Comparison of ENCODE assay signal across 23 cellular contexts in genomic region chr11:97325693-97326092, GRCh38.
DNase-seq lines count a peak whose midpoint lies in the region; ATAC-seq and TF ChIP-seq lines count a peak whose summit lies in the region.
"Had no signal": no experiment of that assay in that cellular context is flagged by ENCODE, and none has a peak within 500 bp of the region (broad histone marks: within the 10 kb centered on the region; RNA-seq: fewer than 3 reads in every experiment).

No MANE protein-coding gene starts in this region.

- H3K36me3 Mint-ChIP-seq in WTC11, result peaks cover 7% of the 10 kb centered on the region; the same call in 1 of the 2 replicates

- H3K4me1 Mint-ChIP-seq in stimulated activated naive CD8-positive, alpha-beta T cell treated with anti-CD3 and anti-CD28 coated beads, Interleukin-15, amount 100 ng/mL, for 72 hours, result no peaks in the 10 kb centered on the region
- no peaks in the 10 kb centered on the region for H3K4me1 Mint-ChIP-seq in WTC11

- H3K4me1 ChIP-seq in colonic mucosa, result no peaks in the 10 kb centered on the region

- intact Hi-C loops in colonic mucosa (cut with DNase I), result no loop called here

- no peaks in the 10 kb centered on the region for H3K27me3 ChIP-seq in colonic mucosa

- no peak overlapping the region for H3K27ac ChIP-seq in colonic mucosa
- H3K27ac ChIP-seq: 22Rv1, HL-60 had no signal

- POLR2A ChIA-PET in WTC11 (lab: Charles Lee), result no interaction called here

- H3K9me3 ChIP-seq in colonic mucosa, result no peaks in the 10 kb centered on the region

- CTCF ChIA-PET in WTC11 (lab: Charles Lee), result interaction anchor here (2.5 kb wide), 1 partner anchor 57 kb away, joined by 8 read pairs; no protein-coding TSS in a partner anchor

- H3K9me3 Mint-ChIP-seq in stimulated activated naive CD8-positive, alpha-beta T cell treated with anti-CD3 and anti-CD28 coated beads, Interleukin-15, amount 100 ng/mL, for 72 hours, result peaks cover 12 to 38% of the 10 kb centered on the region in 2 donors
- peaks cover 47% of the 10 kb centered on the region for H3K9me3 Mint-ChIP-seq in WTC11

- no peaks in the 10 kb centered on the region for H3K36me3 ChIP-seq in colonic mucosa

- DNase-seq in stimulated activated naive CD8-positive, alpha-beta T cell treated with anti-CD3 and anti-CD28 coated beads, Interleukin-15, amount 100 ng/mL, for 72 hours, result no peak
- no peak for DNase-seq in stimulated activated naive CD8-positive, alpha-beta T cell treated with anti-CD3 and anti-CD28 coated beads, Interleukin-15, Interleukin-2, amounts not matched to agents 100 U/mL and 50 U/mL, for 24 hours
- DNase-seq in WTC11 (ENCODE audit: low spot score), result peak; percentile 18
- DNase-seq in iPS-NIHi11 (ENCODE audit: low spot score), result peak; percentile 14
- no peak for DNase-seq in activated CD4-positive, CD25-positive, alpha-beta regulatory T cell (lab: John Stamatoyannopoulos, UW)
- no peak for DNase-seq in A172 (ENCODE audit: low spot score)
- DNase-seq in colonic mucosa, result no peak
- no peak for DNase-seq in stimulated activated CD4-positive, alpha-beta T cell treated with anti-CD3 and anti-CD28 coated beads, Interleukin-4, amount 100 ng/mL, for 1 hour
- DNase-seq: ACHN, Calu3, DND-41, GOT3, NCI-H1048, NCI-H1417, NCI-H1694, NCI-H2029 treated with DMSO at 0.1 percent for 48 hours, NCI-H2227 treated with DMSO at 0.1 percent for 48 hours, NCI-H526 treated with DMSO at 0.1 percent for 48 hours, RPMI8226, SHP77 had no signal

- no peaks in the 10 kb centered on the region for H3K27me3 Mint-ChIP-seq in stimulated activated naive CD8-positive, alpha-beta T cell treated with anti-CD3 and anti-CD28 coated beads, Interleukin-15, amount 100 ng/mL, for 72 hours
- H3K27me3 Mint-ChIP-seq in WTC11 (ENCODE audit: low read depth), result no peaks in the 10 kb centered on the region; the same call in 1 of the 2 replicates

- H3K9ac ChIP-seq in colonic mucosa (ENCODE audit: low read depth in 2 of 2, low read length in 2 of 2), result no peak overlapping the region

- no peak overlapping the region for H3K27ac Mint-ChIP-seq in stimulated activated naive CD8-positive, alpha-beta T cell treated with anti-CD3 and anti-CD28 coated beads, Interleukin-15, amount 100 ng/mL, for 72 hours
- H3K27ac Mint-ChIP-seq in WTC11, result no peak overlapping the region

- H3K4me3 Mint-ChIP-seq in stimulated activated naive CD8-positive, alpha-beta T cell treated with anti-CD3 and anti-CD28 coated beads, Interleukin-15, amount 100 ng/mL, for 72 hours, result no peak overlapping the region
- H3K4me3 Mint-ChIP-seq in WTC11, result no peak overlapping the region

- no peak overlapping the region for H3K4me3 ChIP-seq in colonic mucosa

- TF ChIP-seq CTCF in WTC11 (IDR thresholded peaks at IDR 0.05), result peak; percentile 46
- TF ChIP-seq CTCF in colonic mucosa (IDR thresholded peaks at IDR 0.05), result no peak

- ATAC-seq in stimulated activated naive CD8-positive, alpha-beta T cell treated with anti-CD3 and anti-CD28 coated beads, Interleukin-15, amount 100 ng/mL, for 72 hours, result peak; percentile 18
- ATAC-seq in stimulated activated naive CD8-positive, alpha-beta T cell treated with anti-CD3 and anti-CD28 coated beads, Interleukin-15, Interleukin-2, amounts not matched to agents 100 U/mL and 50 U/mL, for 24 hours, result no peak
- ATAC-seq in WTC11, result peak; percentile 80
- ATAC-seq: HCT116 had no signal

TF ChIP-seq in WTC11, 78 proteins besides CTCF, POLR2A, EP300 and RAD21:
- TF ChIP-seq ZBTB43 (CRISPR knock-in tag; IDR thresholded peaks at IDR 0.05) (no peak), NR2C2 (CRISPR knock-in tag; IDR thresholded peaks at IDR 0.05) (no peak), MAX (CRISPR knock-in tag; IDR thresholded peaks at IDR 0.05) (no peak), NR1H2 (CRISPR knock-in tag; IDR thresholded peaks at IDR 0.05) (no peak), ZNF671 (CRISPR knock-in tag; IDR thresholded peaks at IDR 0.05) (no peak), ERG (CRISPR knock-in tag; IDR thresholded peaks at IDR 0.05) (no peak), OVOL2 (CRISPR knock-in tag; IDR thresholded peaks at IDR 0.05; ENCODE audit: borderline replicate concordance) (no peak), ZNF317 (CRISPR knock-in tag; IDR thresholded peaks at IDR 0.05; ENCODE audit: borderline replicate concordance, low read depth) (no peak), TP53 (CRISPR knock-in tag; IDR thresholded peaks at IDR 0.05) (no peak), GABPB1 (CRISPR knock-in tag; IDR thresholded peaks at IDR 0.05) (no peak), SMAD4 (CRISPR knock-in tag; IDR thresholded peaks at IDR 0.05) (no peak), ATF1 (CRISPR knock-in tag; IDR thresholded peaks at IDR 0.05) (no peak), ZNF138 (CRISPR knock-in tag; conservative IDR thresholded peaks at IDR 0.05) (no peak), CREB1 (CRISPR knock-in tag; IDR thresholded peaks at IDR 0.05) (no peak), ZNF219 (CRISPR knock-in tag; IDR thresholded peaks at IDR 0.05; ENCODE audit: borderline replicate concordance) (no peak), SOX15 (CRISPR knock-in tag; IDR thresholded peaks at IDR 0.05) (no peak), ZNF121 (CRISPR knock-in tag; IDR thresholded peaks at IDR 0.05) (no peak), MYBL2 (CRISPR knock-in tag; IDR thresholded peaks at IDR 0.05) (no peak)
TF ChIP-seq in WTC11: peak in this region for 0.

Comparison
In these comparisons a context has a peak if more than half of its experiments do, and no peak if none do; other contexts are left out.
1. DNase-seq: peak in WTC11 (single experiment) and iPS-NIHi11 (single experiment); none in stimulated activated naive CD8-positive, alpha-beta T cell treated with anti-CD3 and anti-CD28 coated beads, Interleukin-15, amount 100 ng/mL, for 72 hours (0 of 2), stimulated activated naive CD8-positive, alpha-beta T cell treated with anti-CD3 and anti-CD28 coated beads, Interleukin-15, Interleukin-2, amounts not matched to agents 100 U/mL and 50 U/mL, for 24 hours (single experiment), activated CD4-positive, CD25-positive, alpha-beta regulatory T cell (0 of 4), A172 (single experiment), colonic mucosa (single experiment) and stimulated activated CD4-positive, alpha-beta T cell treated with anti-CD3 and anti-CD28 coated beads, Interleukin-4, amount 100 ng/mL, for 1 hour (single experiment).